1 cellular context compared by ENCODE assay signal in the genomic region with DNA sequence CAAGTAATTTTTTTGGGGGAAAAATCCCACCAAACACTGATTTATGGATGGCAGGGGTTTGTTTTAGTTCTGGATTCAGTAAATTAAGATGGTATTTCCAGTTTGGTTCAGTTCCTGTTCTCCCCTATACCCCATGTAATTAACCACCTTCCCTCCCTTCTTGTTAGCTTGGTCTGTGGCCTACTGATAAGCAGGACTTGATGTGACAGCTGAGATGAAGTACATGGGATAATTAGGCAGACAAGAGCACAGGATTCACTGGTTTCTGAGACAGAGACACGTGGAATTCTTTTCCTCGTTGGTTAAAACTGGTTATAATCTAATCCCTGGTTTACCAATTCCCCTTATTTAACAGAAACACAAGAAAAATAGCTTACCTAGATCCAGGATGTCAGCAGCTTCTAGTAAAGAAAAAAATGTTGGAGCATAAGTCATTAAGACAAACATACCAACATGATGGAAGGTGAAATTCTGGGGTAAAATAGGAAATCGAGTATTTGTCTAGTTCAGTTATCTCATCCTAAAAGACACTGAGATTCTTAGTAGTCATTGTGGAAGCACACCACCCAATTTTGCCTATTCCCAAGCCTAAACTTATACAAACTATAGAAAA.
TF ChIP-seq lines count a peak whose summit lies in the region.

No MANE protein-coding gene starts in this region.

TF ChIP-seq in K562, 482 proteins besides CTCF, POLR2A, EP300 and RAD21 (continued from another document and continues in another):
- peak; percentile 89 for TF ChIP-seq MYC (IDR thresholded peaks at IDR 0.05; ENCODE audit: low read depth, low read length)
- no peak for TF ChIP-seq MYC (CRISPR knock-in tag; IDR thresholded peaks at IDR 0.05; ENCODE audit: borderline replicate concordance, low read depth)
- TF ChIP-seq OTX1 (CRISPR knock-in tag; IDR thresholded peaks at IDR 0.05): no peak
- no peak for TF ChIP-seq GABPB1 (CRISPR knock-in tag; IDR thresholded peaks at IDR 0.05)
- TF ChIP-seq, protein P1, sequence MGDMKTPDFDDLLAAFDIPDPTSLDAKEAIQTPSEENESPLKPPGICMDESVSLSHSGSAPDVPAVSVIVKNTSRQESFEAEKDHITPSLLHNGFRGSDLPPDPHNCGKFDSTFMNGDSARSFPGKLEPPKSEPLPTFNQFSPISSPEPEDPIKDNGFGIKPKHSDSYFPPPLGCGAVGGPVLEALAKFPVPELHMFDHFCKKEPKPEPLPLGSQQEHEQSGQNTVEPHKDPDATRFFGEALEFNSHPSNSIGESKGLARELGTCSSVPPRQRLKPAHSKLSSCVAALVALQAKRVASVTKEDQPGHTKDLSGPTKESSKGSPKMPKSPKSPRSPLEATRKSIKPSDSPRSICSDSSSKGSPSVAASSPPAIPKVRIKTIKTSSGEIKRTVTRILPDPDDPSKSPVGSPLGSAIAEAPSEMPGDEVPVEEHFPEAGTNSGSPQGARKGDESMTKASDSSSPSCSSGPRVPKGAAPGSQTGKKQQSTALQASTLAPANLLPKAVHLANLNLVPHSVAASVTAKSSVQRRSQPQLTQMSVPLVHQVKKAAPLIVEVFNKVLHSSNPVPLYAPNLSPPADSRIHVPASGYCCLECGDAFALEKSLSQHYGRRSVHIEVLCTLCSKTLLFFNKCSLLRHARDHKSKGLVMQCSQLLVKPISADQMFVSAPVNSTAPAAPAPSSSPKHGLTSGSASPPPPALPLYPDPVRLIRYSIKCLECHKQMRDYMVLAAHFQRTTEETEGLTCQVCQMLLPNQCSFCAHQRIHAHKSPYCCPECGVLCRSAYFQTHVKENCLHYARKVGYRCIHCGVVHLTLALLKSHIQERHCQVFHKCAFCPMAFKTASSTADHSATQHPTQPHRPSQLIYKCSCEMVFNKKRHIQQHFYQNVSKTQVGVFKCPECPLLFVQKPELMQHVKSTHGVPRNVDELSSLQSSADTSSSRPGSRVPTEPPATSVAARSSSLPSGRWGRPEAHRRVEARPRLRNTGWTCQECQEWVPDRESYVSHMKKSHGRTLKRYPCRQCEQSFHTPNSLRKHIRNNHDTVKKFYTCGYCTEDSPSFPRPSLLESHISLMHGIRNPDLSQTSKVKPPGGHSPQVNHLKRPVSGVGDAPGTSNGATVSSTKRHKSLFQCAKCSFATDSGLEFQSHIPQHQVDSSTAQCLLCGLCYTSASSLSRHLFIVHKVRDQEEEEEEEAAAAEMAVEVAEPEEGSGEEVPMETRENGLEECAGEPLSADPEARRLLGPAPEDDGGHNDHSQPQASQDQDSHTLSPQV (IDR thresholded peaks at IDR 0.05): 0 out of 2 replicates have a peak, but pooled peaks have one; percentile 51
- no peak for TF ChIP-seq ZFPM2 (CRISPR knock-in tag; IDR thresholded peaks at IDR 0.05)
- peak; percentile 66; the same call in 1 of the 2 replicates for TF ChIP-seq MXI1 (IDR thresholded peaks at IDR 0.05; ENCODE audit: low read depth, low read length)
- no peak for TF ChIP-seq SRSF9 (IDR thresholded peaks at IDR 0.05; ENCODE audit: borderline replicate concordance, low read depth, low read length)
- peak; percentile 97 for TF ChIP-seq KLF16 (IDR thresholded peaks at IDR 0.05)
- no peak for TF ChIP-seq ZNF408 (CRISPR knock-in tag; IDR thresholded peaks at IDR 0.05; ENCODE audit: low read depth)
- peak; percentile 87 for TF ChIP-seq HDAC3 (IDR thresholded peaks at IDR 0.05; ENCODE audit: borderline replicate concordance, partially characterized antibody)
- peak; percentile 81 for TF ChIP-seq NFIC (IDR thresholded peaks at IDR 0.05)
- TF ChIP-seq ZNF316 (IDR thresholded peaks at IDR 0.05): no peak
- TF ChIP-seq TBL1XR1 (IDR thresholded peaks at IDR 0.05; ENCODE audit: low read length in 2 of 2): peak in 1 of 2 experiments; percentile 80; a peak in 2 of 4 replicates
- no peak for TF ChIP-seq ZNF707 (CRISPR knock-in tag; conservative IDR thresholded peaks at IDR 0.05)
- peak; percentile 81; the same call in 1 of the 2 replicates for TF ChIP-seq ZNF589 (CRISPR knock-in tag; IDR thresholded peaks at IDR 0.05; ENCODE audit: low read depth)
- no peak for TF ChIP-seq HNRNPUL1 (IDR thresholded peaks at IDR 0.05; ENCODE audit: low read length)
- TF ChIP-seq ZNF699 (CRISPR knock-in tag; IDR thresholded peaks at IDR 0.05; ENCODE audit: insufficient replicate concordance): no peak
- TF ChIP-seq HDAC6 (IDR thresholded peaks at IDR 0.05; ENCODE audit: low read depth, low read length): no peak
- peak; percentile 86 for TF ChIP-seq MYNN (IDR thresholded peaks at IDR 0.05)
- no peak for TF ChIP-seq MYNN (CRISPR knock-in tag; IDR thresholded peaks at IDR 0.05)
- TF ChIP-seq, protein P2, sequence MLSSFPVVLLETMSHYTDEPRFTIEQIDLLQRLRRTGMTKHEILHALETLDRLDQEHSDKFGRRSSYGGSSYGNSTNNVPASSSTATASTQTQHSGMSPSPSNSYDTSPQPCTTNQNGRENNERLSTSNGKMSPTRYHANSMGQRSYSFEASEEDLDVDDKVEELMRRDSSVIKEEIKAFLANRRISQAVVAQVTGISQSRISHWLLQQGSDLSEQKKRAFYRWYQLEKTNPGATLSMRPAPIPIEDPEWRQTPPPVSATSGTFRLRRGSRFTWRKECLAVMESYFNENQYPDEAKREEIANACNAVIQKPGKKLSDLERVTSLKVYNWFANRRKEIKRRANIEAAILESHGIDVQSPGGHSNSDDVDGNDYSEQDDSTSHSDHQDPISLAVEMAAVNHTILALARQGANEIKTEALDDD (IDR thresholded peaks at IDR 0.05): peak; percentile 100
- TF ChIP-seq BHLHE40 (IDR thresholded peaks at IDR 0.05; ENCODE audit: low read length): peak; percentile 63
- no peak for TF ChIP-seq ZNF134 (CRISPR knock-in tag; conservative IDR thresholded peaks at IDR 0.05)
- no peak for TF ChIP-seq NRF1 (conservative IDR thresholded peaks at IDR 0.05 in 1 of 2, IDR thresholded peaks at IDR 0.05 in 1 of 2)
- no peak for TF ChIP-seq ZZZ3 (IDR thresholded peaks at IDR 0.05)
- TF ChIP-seq ZSCAN32 (CRISPR knock-in tag; IDR thresholded peaks at IDR 0.05): no peak
- no peak for TF ChIP-seq SIRT6 (IDR thresholded peaks at IDR 0.05; ENCODE audit: low read depth, low read length)
- TF ChIP-seq ZNF830 (CRISPR knock-in tag; IDR thresholded peaks at IDR 0.05): no peak
- TF ChIP-seq TBP (optimal IDR thresholded peaks at IDR 0.05; ENCODE audit: low read depth, low read length): no peak
- no peak for TF ChIP-seq POU5F1 (IDR thresholded peaks at IDR 0.05; ENCODE audit: borderline replicate concordance, low read depth, low read length, partially characterized antibody)
- TF ChIP-seq, protein P3, sequence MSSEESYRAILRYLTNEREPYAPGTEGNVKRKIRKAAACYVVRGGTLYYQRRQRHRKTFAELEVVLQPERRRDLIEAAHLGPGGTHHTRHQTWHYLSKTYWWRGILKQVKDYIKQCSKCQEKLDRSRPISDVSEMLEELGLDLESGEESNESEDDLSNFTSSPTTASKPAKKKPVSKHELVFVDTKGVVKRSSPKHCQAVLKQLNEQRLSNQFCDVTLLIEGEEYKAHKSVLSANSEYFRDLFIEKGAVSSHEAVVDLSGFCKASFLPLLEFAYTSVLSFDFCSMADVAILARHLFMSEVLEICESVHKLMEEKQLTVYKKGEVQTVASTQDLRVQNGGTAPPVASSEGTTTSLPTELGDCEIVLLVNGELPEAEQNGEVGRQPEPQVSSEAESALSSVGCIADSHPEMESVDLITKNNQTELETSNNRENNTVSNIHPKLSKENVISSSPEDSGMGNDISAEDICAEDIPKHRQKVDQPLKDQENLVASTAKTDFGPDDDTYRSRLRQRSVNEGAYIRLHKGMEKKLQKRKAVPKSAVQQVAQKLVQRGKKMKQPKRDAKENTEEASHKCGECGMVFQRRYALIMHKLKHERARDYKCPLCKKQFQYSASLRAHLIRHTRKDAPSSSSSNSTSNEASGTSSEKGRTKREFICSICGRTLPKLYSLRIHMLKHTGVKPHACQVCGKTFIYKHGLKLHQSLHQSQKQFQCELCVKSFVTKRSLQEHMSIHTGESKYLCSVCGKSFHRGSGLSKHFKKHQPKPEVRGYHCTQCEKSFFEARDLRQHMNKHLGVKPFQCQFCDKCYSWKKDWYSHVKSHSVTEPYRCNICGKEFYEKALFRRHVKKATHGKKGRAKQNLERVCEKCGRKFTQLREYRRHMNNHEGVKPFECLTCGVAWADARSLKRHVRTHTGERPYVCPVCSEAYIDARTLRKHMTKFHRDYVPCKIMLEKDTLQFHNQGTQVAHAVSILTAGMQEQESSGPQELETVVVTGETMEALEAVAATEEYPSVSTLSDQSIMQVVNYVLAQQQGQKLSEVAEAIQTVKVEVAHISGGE (CRISPR knock-in tag; IDR thresholded peaks at IDR 0.05): no peak
- peak; percentile 64 to 98; a peak in 2 of 4 replicates for TF ChIP-seq HDAC1 (IDR thresholded peaks at IDR 0.05)
- TF ChIP-seq, protein P4, sequence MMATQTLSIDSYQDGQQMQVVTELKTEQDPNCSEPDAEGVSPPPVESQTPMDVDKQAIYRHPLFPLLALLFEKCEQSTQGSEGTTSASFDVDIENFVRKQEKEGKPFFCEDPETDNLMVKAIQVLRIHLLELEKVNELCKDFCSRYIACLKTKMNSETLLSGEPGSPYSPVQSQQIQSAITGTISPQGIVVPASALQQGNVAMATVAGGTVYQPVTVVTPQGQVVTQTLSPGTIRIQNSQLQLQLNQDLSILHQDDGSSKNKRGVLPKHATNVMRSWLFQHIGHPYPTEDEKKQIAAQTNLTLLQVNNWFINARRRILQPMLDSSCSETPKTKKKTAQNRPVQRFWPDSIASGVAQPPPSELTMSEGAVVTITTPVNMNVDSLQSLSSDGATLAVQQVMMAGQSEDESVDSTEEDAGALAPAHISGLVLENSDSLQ (IDR thresholded peaks at IDR 0.05): peak; percentile 97
- TF ChIP-seq SMARCA4 (IDR thresholded peaks at IDR 0.05): peak; percentile 97
- TF ChIP-seq NBN (IDR thresholded peaks at IDR 0.05; ENCODE audit: low read depth): peak; percentile 74; the same call in 1 of the 2 replicates
- no peak for TF ChIP-seq ZNF324 (CRISPR knock-in tag; IDR thresholded peaks at IDR 0.05)
- TF ChIP-seq, protein P5, sequence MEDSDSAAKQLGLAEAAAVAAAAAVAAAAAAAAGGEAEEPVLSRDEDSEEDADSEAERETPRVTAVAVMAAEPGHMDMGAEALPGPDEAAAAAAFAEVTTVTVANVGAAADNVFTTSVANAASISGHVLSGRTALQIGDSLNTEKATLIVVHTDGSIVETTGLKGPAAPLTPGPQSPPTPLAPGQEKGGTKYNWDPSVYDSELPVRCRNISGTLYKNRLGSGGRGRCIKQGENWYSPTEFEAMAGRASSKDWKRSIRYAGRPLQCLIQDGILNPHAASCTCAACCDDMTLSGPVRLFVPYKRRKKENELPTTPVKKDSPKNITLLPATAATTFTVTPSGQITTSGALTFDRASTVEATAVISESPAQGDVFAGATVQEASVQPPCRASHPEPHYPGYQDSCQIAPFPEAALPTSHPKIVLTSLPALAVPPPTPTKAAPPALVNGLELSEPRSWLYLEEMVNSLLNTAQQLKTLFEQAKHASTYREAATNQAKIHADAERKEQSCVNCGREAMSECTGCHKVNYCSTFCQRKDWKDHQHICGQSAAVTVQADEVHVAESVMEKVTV (CRISPR knock-in tag; IDR thresholded peaks at IDR 0.05): no peak
- TF ChIP-seq, protein P6, sequence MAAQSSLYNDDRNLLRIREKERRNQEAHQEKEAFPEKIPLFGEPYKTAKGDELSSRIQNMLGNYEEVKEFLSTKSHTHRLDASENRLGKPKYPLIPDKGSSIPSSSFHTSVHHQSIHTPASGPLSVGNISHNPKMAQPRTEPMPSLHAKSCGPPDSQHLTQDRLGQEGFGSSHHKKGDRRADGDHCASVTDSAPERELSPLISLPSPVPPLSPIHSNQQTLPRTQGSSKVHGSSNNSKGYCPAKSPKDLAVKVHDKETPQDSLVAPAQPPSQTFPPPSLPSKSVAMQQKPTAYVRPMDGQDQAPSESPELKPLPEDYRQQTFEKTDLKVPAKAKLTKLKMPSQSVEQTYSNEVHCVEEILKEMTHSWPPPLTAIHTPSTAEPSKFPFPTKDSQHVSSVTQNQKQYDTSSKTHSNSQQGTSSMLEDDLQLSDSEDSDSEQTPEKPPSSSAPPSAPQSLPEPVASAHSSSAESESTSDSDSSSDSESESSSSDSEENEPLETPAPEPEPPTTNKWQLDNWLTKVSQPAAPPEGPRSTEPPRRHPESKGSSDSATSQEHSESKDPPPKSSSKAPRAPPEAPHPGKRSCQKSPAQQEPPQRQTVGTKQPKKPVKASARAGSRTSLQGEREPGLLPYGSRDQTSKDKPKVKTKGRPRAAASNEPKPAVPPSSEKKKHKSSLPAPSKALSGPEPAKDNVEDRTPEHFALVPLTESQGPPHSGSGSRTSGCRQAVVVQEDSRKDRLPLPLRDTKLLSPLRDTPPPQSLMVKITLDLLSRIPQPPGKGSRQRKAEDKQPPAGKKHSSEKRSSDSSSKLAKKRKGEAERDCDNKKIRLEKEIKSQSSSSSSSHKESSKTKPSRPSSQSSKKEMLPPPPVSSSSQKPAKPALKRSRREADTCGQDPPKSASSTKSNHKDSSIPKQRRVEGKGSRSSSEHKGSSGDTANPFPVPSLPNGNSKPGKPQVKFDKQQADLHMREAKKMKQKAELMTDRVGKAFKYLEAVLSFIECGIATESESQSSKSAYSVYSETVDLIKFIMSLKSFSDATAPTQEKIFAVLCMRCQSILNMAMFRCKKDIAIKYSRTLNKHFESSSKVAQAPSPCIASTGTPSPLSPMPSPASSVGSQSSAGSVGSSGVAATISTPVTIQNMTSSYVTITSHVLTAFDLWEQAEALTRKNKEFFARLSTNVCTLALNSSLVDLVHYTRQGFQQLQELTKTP (IDR thresholded peaks at IDR 0.05; ENCODE audit: low read depth in 1 of 2, partially characterized antibody in 2 of 2): peak; percentile 55 to 60
- TF ChIP-seq ZNF778 (CRISPR knock-in tag; IDR thresholded peaks at IDR 0.05): no peak
- no peak for TF ChIP-seq SMAD1 (IDR thresholded peaks at IDR 0.05; ENCODE audit: low read depth, low read length, partially characterized antibody)
- TF ChIP-seq ARID1B (IDR thresholded peaks at IDR 0.05): peak; percentile 98
- TF ChIP-seq FOXK2 (conservative IDR thresholded peaks at IDR 0.05 in 1 of 2, IDR thresholded peaks at IDR 0.05 in 1 of 2; ENCODE audit: low read depth in 2 of 2): peak; percentile 52 to 67; a peak in 2 of 4 replicates
- peak; percentile 83 for TF ChIP-seq SPI1 (IDR thresholded peaks at IDR 0.05; ENCODE audit: borderline replicate concordance, low read depth, low read length)
- no peak for TF ChIP-seq PHF21A (IDR thresholded peaks at IDR 0.05; ENCODE audit: borderline replicate concordance, low read depth)
- TF ChIP-seq CBX5 (IDR thresholded peaks at IDR 0.05; ENCODE audit: borderline replicate concordance, low read depth): no peak
- TF ChIP-seq, protein P7, sequence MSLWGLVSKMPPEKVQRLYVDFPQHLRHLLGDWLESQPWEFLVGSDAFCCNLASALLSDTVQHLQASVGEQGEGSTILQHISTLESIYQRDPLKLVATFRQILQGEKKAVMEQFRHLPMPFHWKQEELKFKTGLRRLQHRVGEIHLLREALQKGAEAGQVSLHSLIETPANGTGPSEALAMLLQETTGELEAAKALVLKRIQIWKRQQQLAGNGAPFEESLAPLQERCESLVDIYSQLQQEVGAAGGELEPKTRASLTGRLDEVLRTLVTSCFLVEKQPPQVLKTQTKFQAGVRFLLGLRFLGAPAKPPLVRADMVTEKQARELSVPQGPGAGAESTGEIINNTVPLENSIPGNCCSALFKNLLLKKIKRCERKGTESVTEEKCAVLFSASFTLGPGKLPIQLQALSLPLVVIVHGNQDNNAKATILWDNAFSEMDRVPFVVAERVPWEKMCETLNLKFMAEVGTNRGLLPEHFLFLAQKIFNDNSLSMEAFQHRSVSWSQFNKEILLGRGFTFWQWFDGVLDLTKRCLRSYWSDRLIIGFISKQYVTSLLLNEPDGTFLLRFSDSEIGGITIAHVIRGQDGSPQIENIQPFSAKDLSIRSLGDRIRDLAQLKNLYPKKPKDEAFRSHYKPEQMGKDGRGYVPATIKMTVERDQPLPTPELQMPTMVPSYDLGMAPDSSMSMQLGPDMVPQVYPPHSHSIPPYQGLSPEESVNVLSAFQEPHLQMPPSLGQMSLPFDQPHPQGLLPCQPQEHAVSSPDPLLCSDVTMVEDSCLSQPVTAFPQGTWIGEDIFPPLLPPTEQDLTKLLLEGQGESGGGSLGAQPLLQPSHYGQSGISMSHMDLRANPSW (CRISPR knock-in tag; IDR thresholded peaks at IDR 0.05): no peak
- peak; percentile 88 for TF ChIP-seq ZNF766 (CRISPR knock-in tag; conservative IDR thresholded peaks at IDR 0.05)
